Comparison of ENCODE assay signal across 1 cellular context in genomic region chr16:2267913-2268666, GRCh38.
TF ChIP-seq lines count a peak whose summit lies in the region.

TSS of gene RNPS1 (minus strand) at chr16:2268126. CDS start at chr16:2264643, 3,483 bp downstream.

TF ChIP-seq in HepG2, 621 proteins besides CTCF, POLR2A, EP300 and RAD21 (continued from another document and continues in another):
- TF ChIP-seq THRA (CRISPR knock-in tag; IDR thresholded peaks at IDR 0.05; ENCODE audit: borderline replicate concordance) (0 out of 2 replicates have a peak, but pooled peaks have one; percentile 63), POLR2AphosphoS5 (IDR thresholded peaks at IDR 0.05; ENCODE audit: low read depth, low read length) (peak; percentile 94), ZNF34 (CRISPR knock-in tag; IDR thresholded peaks at IDR 0.05; ENCODE audit: borderline replicate concordance) (no peak; the same call in 1 of the 2 replicates), FOXO1 (CRISPR knock-in tag; IDR thresholded peaks at IDR 0.05) (peak; percentile 10; the same call in 1 of the 2 replicates), ZGPAT (CRISPR knock-in tag; IDR thresholded peaks at IDR 0.05) (peak; percentile 96), ZNF382 (CRISPR knock-in tag; IDR thresholded peaks at IDR 0.05; ENCODE audit: borderline replicate concordance) (no peak), IKZF4 (CRISPR knock-in tag; IDR thresholded peaks at IDR 0.05; ENCODE audit: borderline replicate concordance, low read depth, not compliant biosample characterization) (peak; percentile 92), MLX (CRISPR knock-in tag; IDR thresholded peaks at IDR 0.05) (no peak), FOSL1 (CRISPR knock-in tag; IDR thresholded peaks at IDR 0.05; ENCODE audit: borderline replicate concordance) (no peak), ZNF564 (CRISPR knock-in tag; IDR thresholded peaks at IDR 0.05) (peak; percentile 84; the same call in 1 of the 2 replicates), XRCC5 (optimal IDR thresholded peaks at IDR 0.05; ENCODE audit: low read length) (no peak), ARID4A (CRISPR knock-in tag; IDR thresholded peaks at IDR 0.05; ENCODE audit: borderline replicate concordance) (peak; percentile 96), MXD4 (CRISPR knock-in tag; IDR thresholded peaks at IDR 0.05) (peak; percentile 68; the same call in 1 of the 2 replicates), SALL1 (CRISPR knock-in tag; IDR thresholded peaks at IDR 0.05) (peak; percentile 88), JDP2 (CRISPR knock-in tag; IDR thresholded peaks at IDR 0.05; ENCODE audit: borderline replicate concordance) (no peak), ZNF674 (CRISPR knock-in tag; IDR thresholded peaks at IDR 0.05; ENCODE audit: low read depth) (no peak), SRY (CRISPR knock-in tag; IDR thresholded peaks at IDR 0.05) (peak; percentile 56), ZNF121 (CRISPR knock-in tag; IDR thresholded peaks at IDR 0.05) (0 out of 2 replicates have a peak, but pooled peaks have one; percentile 8), SOX6 (IDR thresholded peaks at IDR 0.05) (no peak), SOX6 (CRISPR knock-in tag; IDR thresholded peaks at IDR 0.05) (peak; percentile 72), ZNF296 (CRISPR knock-in tag; conservative IDR thresholded peaks at IDR 0.05) (no peak), ZNF407 (CRISPR knock-in tag; IDR thresholded peaks at IDR 0.05; ENCODE audit: not compliant biosample characterization) (peak; percentile 0), PTBP1 (IDR thresholded peaks at IDR 0.05; ENCODE audit: low read depth, low read length, poor library complexity, severe bottlenecking) (no peak), HDAC1 (CRISPR knock-in tag; IDR thresholded peaks at IDR 0.05) (peak; percentile 85), MXD3 (CRISPR knock-in tag; IDR thresholded peaks at IDR 0.05) (peak; percentile 65; the same call in 1 of the 2 replicates), ZFP41 (CRISPR knock-in tag; IDR thresholded peaks at IDR 0.05; ENCODE audit: borderline replicate concordance) (no peak; the same call in 1 of the 2 replicates), HMGA1 (CRISPR knock-in tag; conservative IDR thresholded peaks at IDR 0.05) (no peak), TMF1 (CRISPR knock-in tag; IDR thresholded peaks at IDR 0.05; ENCODE audit: low read depth) (peak; percentile 81; the same call in 1 of the 2 replicates), ZNF256 (CRISPR knock-in tag; conservative IDR thresholded peaks at IDR 0.05) (0 out of 2 replicates have a peak, but pooled peaks have one; percentile 37), SAFB2 (CRISPR knock-in tag; IDR thresholded peaks at IDR 0.05; ENCODE audit: borderline replicate concordance, low read depth) (peak; percentile 29), ZNF782 (CRISPR knock-in tag; IDR thresholded peaks at IDR 0.05; ENCODE audit: borderline replicate concordance) (peak; percentile 57; the same call in 1 of the 2 replicates), HMG20A (CRISPR knock-in tag; IDR thresholded peaks at IDR 0.05; ENCODE audit: borderline replicate concordance) (no peak), CENPBD1 (CRISPR knock-in tag; IDR thresholded peaks at IDR 0.05; ENCODE audit: borderline replicate concordance, low read depth) (0 out of 2 replicates have a peak, but pooled peaks have one; percentile 71), ZNF12 (CRISPR knock-in tag; IDR thresholded peaks at IDR 0.05) (peak; percentile 48; the same call in 1 of the 2 replicates), ZNF558 (CRISPR knock-in tag; IDR thresholded peaks at IDR 0.05; ENCODE audit: borderline replicate concordance) (peak; percentile 72; the same call in 1 of the 2 replicates), AHR (CRISPR knock-in tag; IDR thresholded peaks at IDR 0.05) (peak; percentile 54; the same call in 1 of the 2 replicates), E2F5 (CRISPR knock-in tag; conservative IDR thresholded peaks at IDR 0.05) (peak; percentile 94), SUZ12 (IDR thresholded peaks at IDR 0.05; ENCODE audit: low read depth, low read length) (no peak), STAT5B (CRISPR knock-in tag; IDR thresholded peaks at IDR 0.05) (no peak; the same call in 1 of the 2 replicates), KLF13 (CRISPR knock-in tag; IDR thresholded peaks at IDR 0.05) (peak; percentile 98)
